ENCODE assay signal across 8 cellular contexts in genomic region chr7:112790651-112790973, GRCh38. TPM values are rescaled to one million over a fixed set of nuclear protein-coding genes. Genes with fewer than 3 reads are reported as not detected.
DNase-seq lines count a peak whose midpoint lies in the region; ATAC-seq and TF ChIP-seq lines count a peak whose summit lies in the region.

No MANE protein-coding gene starts in this region.

- H3K27ac ChIP-seq in cardiac muscle cell (no peak overlapping the region), skeletal muscle tissue (ENCODE audit: low read depth, low read length) (peak overlapping the region; percentile 80)

- H3K27me3 Mint-ChIP-seq in T-helper 17 cell: no peaks in the 10 kb centered on the region

- peak overlapping the region; percentile 87 for H3K4me3 ChIP-seq in AG09309 (ENCODE audit: control insufficient read depth, low read depth, low read length)
- H3K4me3 ChIP-seq in cardiac muscle cell: peak overlapping the region; percentile 38
- H3K4me3 ChIP-seq in skeletal muscle tissue (ENCODE audit: low read length in 3 of 3): peak overlapping the region; percentile 90 to 98 (median 98)

- H3K4me3 Mint-ChIP-seq in T-helper 17 cell: peak overlapping the region; percentile 98

- H3K4me1 ChIP-seq in cardiac muscle cell (ENCODE audit: low read depth) (no peaks in the 10 kb centered on the region), skeletal muscle tissue (ENCODE audit: control insufficient read depth in 3 of 3, insufficient read depth in 3 of 3, low read length in 3 of 3) (peaks cover 2 to 15% (median 11%) of the 10 kb centered on the region in 3 donors)

- TF ChIP-seq CTCF in AG09309 (IDR thresholded peaks at IDR 0.05; ENCODE audit: control insufficient read depth, insufficient read depth, low read depth, low read length, missing control alignments): no peak
- no peak for TF ChIP-seq CTCF in cardiac muscle cell (IDR thresholded peaks at IDR 0.05; ENCODE audit: low read depth, low read length)

- peaks cover 33% of the 10 kb centered on the region for H3K4me1 Mint-ChIP-seq in T-helper 17 cell

- peak overlapping the region; percentile 79 to 94 (median 87) for H3K9ac ChIP-seq in skeletal muscle tissue (ENCODE audit: low read depth in 1 of 3, low read length in 3 of 3)

- H3K27me3 ChIP-seq in cardiac muscle cell: no peaks in the 10 kb centered on the region
- no peaks in the 10 kb centered on the region for H3K27me3 ChIP-seq in skeletal muscle tissue (ENCODE audit: control insufficient read depth in 3 of 3, insufficient read depth in 3 of 3, low read length in 3 of 3)

- peak overlapping the region; percentile 92 for H3K27ac Mint-ChIP-seq in T-helper 17 cell

- H3K36me3 ChIP-seq in cardiac muscle cell (no peaks in the 10 kb centered on the region), skeletal muscle tissue (ENCODE audit: control insufficient read depth in 3 of 3, insufficient read depth in 3 of 3, low read length in 3 of 3) (no peaks in the 10 kb centered on the region)

- H3K9me3 ChIP-seq in T-helper 17 cell (ENCODE audit: control insufficient read depth, low read length, poor library complexity, severe bottlenecking) (no peaks in the 10 kb centered on the region), cardiac muscle cell (ENCODE audit: low read depth) (no peaks in the 10 kb centered on the region), skeletal muscle tissue (ENCODE audit: control insufficient read depth in 3 of 3, low read length in 3 of 3) (no peaks in the 10 kb centered on the region)

- peaks cover 5% of the 10 kb centered on the region for H3K36me3 Mint-ChIP-seq in T-helper 17 cell (ENCODE audit: low read depth)

- ATAC-seq in GM18909 (IDR thresholded peaks at IDR 0.05; ENCODE audit: poor library complexity, unreplicated experiment): peak; percentile 70
- peak; percentile 44 for ATAC-seq in HG03097 (IDR thresholded peaks at IDR 0.05; ENCODE audit: low FRiP score, unreplicated experiment)
- ATAC-seq in T-helper 17 cell: peak; percentile 26

- DNase-seq in AG09309 (ENCODE audit: low read depth) (no peak), T-helper 17 cell (no peak), cardiac muscle cell (ENCODE audit: low read depth in 1 of 2, low spot score in 1 of 2) (no peak), NCI-H446 (lab: John Stamatoyannopoulos, UW) (no peak), DMS153 (lab: John Stamatoyannopoulos, UW) (no peak)

RNA-seq across cellular contexts. Expression of gene TMEM168, which starts 0.4 kb away (rescaled TPM):
- 10 to 100 TPM; 12.4 to 16.0 TPM for total RNA-seq in T-helper 17 cell
- total RNA-seq in cardiac muscle cell: 16.1 and 24.7 TPM in 2 replicates
- polyA plus RNA-seq in cardiac muscle cell: 12.7 and 18.9 TPM in 2 replicates
- 20.4 TPM for total RNA-seq in skeletal muscle tissue

Comparison
In these comparisons a context has a peak if more than half of its experiments do, and no peak if none do; other contexts are left out.
1. H3K4me3 ChIP-seq: peak in every context shown above with its lines; median percentile 98 in skeletal muscle tissue; 87 in AG09309; 38 in cardiac muscle cell.